Comparison of ENCODE assay signal across 15 cellular contexts in the genomic region with DNA sequence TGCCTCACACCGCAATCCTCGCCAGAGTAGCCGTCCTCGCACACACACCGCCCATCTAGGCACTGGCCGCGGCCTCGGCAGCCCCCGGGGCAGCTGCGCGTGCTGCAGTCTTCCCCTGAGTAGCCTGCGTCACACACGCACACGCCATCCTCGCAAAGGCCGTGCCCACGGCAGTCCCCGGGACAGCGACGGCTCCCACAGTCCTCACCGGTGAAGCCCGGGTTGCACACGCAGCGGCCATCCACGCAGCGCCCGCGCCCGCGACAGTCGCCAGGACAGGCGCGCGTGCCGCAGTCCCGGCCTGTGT. TPM values are rescaled to one million over a fixed set of nuclear protein-coding genes. Genes with fewer than 3 reads are reported as not detected.
DNase-seq lines count a peak whose midpoint lies in the region; ATAC-seq, FAIRE-seq and TF ChIP-seq lines count a peak whose summit lies in the region.
"Had no signal": no experiment of that assay in that cellular context is flagged by ENCODE, and none has a peak within 500 bp of the region (broad histone marks: within the 10 kb centered on the region; RNA-seq: fewer than 3 reads in every experiment).

No MANE protein-coding gene starts in this region.

- TF ChIP-seq POLR2A in IMR-90 (IDR thresholded peaks at IDR 0.05; ENCODE audit: low read depth, low read length) (no peak), esophagus squamous epithelium (IDR thresholded peaks at IDR 0.05) (no peak), GM12892 (IDR thresholded peaks at IDR 0.05; ENCODE audit: low read depth, low read length) (no peak)

- peaks cover 0 to 4% (median 1%) of the 10 kb centered on the region in 3 donors for H3K4me1 Mint-ChIP-seq in CD8-positive, alpha-beta memory T cell
- H3K4me1 Mint-ChIP-seq: activated CD4-positive, alpha-beta memory T cell treated with anti-CD3 and anti-CD28 coated beads, Interleukin-2, amount 10 ng/mL, durations not matched to agents 7 days and 5 days had no signal

- H3K9ac ChIP-seq in IMR-90 (ENCODE audit: low read depth, low read length) (no peak overlapping the region), rectal smooth muscle tissue (ENCODE audit: low read length) (no peak overlapping the region)

- H4K8ac ChIP-seq in IMR-90 (ENCODE audit: low read depth in 2 of 2, low read length in 2 of 2) = no peak overlapping the region

- intact Hi-C loops in IMR-90 (cut with micrococcal nuclease) = no loop called here
- intact Hi-C loops in esophagus squamous epithelium (cut with DNase I) = no loop called here

- no peak for FAIRE-seq in GM12892 (lab: Jason Lieb, UNC)

- DNase-seq in CD8-positive, alpha-beta memory T cell = no peak
- DNase-seq in IMR-90 = no peak
- no peak for DNase-seq in esophagus squamous epithelium (lab: John Stamatoyannopoulos, UW)
- no peak for DNase-seq in central memory CD4-positive, alpha-beta T cell
- DNase-seq in GM12892 (ENCODE audit: insufficient read length) = no peak
- DNase-seq in stimulated activated CD4-positive, alpha-beta T cell treated with anti-CD3 and anti-CD28 coated beads, Interleukin-2, amount 100 ng/mL, for 48 hours = no peak
- DNase-seq: activated CD4-positive, alpha-beta memory T cell treated with anti-CD3 and anti-CD28 coated beads, Interleukin-2, amount 10 ng/mL, durations not matched to agents 7 days and 5 days; activated T-cell treated with anti-CD3 and anti-CD28 coated beads, Interleukin-2, amount 50 U/mL, for 72 hours; foreskin fibroblast; GDM1; naive B cell; NCI-H1930; NCI-H524 treated with DMSO at 0.1 percent for 48 hours had no signal

- ATAC-seq in IMR-90 (ENCODE audit: low read depth) = no peak

- no peak overlapping the region for H2BK15ac ChIP-seq in IMR-90 (ENCODE audit: low read depth, low read length)

- H3K4ac ChIP-seq in IMR-90 (ENCODE audit: low read depth, low read length) = peak overlapping the region; percentile 16; the same call in 1 of the 2 replicates

- no peak overlapping the region for H2BK20ac ChIP-seq in IMR-90 (ENCODE audit: low read depth, low read length)

- H2BK5ac ChIP-seq in IMR-90 (ENCODE audit: low read depth, low read length, poor library complexity, severe bottlenecking) = no peak overlapping the region

- H3K9me1 ChIP-seq in IMR-90 (ENCODE audit: insufficient read depth, low read length) = peaks cover 25% of the 10 kb centered on the region

- dilution Hi-C loops in IMR-90 (cut with HindIII; ENCODE audit: low sequenced_read_pairs, unreplicated experiment) = no loop called here

- no peaks in the 10 kb centered on the region for H3K4me1 ChIP-seq in CD8-positive, alpha-beta memory T cell (ENCODE audit: insufficient read depth, low read length)
- H3K4me1 ChIP-seq in IMR-90 (ENCODE audit: control insufficient read depth, insufficient read depth, low read length) (peaks cover 24% of the 10 kb centered on the region), esophagus squamous epithelium (peaks cover 8 to 43% (median 24%) of the 10 kb centered on the region in 3 donors), rectal smooth muscle tissue (ENCODE audit: control insufficient read depth, insufficient read depth, low read length) (peaks cover 12% of the 10 kb centered on the region)

- in situ Hi-C loops in IMR-90 (cut with MboI; ENCODE audit: low sequenced_read_pairs) = no loop called here

- no peak overlapping the region for H3K4me2 ChIP-seq in IMR-90 (ENCODE audit: low read depth, low read length)

- peaks cover 26% of the 10 kb centered on the region for H3K27me3 ChIP-seq in CD8-positive, alpha-beta memory T cell (ENCODE audit: insufficient read depth, low read length, poor library complexity, severe bottlenecking)
- H3K27me3 ChIP-seq in IMR-90 (ENCODE audit: control insufficient read depth, insufficient read depth, low read length) (peaks cover 40% of the 10 kb centered on the region), esophagus squamous epithelium (peaks cover 0 to 44% (median 8%) of the 10 kb centered on the region in 4 donors), rectal smooth muscle tissue (ENCODE audit: control insufficient read depth, insufficient read depth, low read length) (peaks cover 19% of the 10 kb centered on the region)

- no peaks in the 10 kb centered on the region for H3K9me3 ChIP-seq in CD8-positive, alpha-beta memory T cell (ENCODE audit: low read length)
- no peaks in the 10 kb centered on the region; the same call in 1 of the 2 replicates for H3K9me3 ChIP-seq in IMR-90 (ENCODE audit: control insufficient read depth, insufficient read depth, low read length)
- H3K9me3 ChIP-seq in esophagus squamous epithelium = no peaks in the 10 kb centered on the region

- no peak overlapping the region for H2BK120ac ChIP-seq in IMR-90 (ENCODE audit: low read depth, low read length)

- H3K36me3 ChIP-seq in CD8-positive, alpha-beta memory T cell (ENCODE audit: insufficient read depth, low read length) = no peaks in the 10 kb centered on the region
- no peaks in the 10 kb centered on the region for H3K36me3 ChIP-seq in IMR-90 (ENCODE audit: control insufficient read depth, insufficient read depth, low read length)
- peaks cover 0 to 13% (median 0%) of the 10 kb centered on the region in 3 donors for H3K36me3 ChIP-seq in esophagus squamous epithelium
- H3K36me3 ChIP-seq in rectal smooth muscle tissue (ENCODE audit: control insufficient read depth, insufficient read depth, low read length) = no peaks in the 10 kb centered on the region

- H3K27me3 Mint-ChIP-seq in CD8-positive, alpha-beta memory T cell = peaks cover 44 to 48% of the 10 kb centered on the region in 2 donors

- H3K9me3 Mint-ChIP-seq in CD8-positive, alpha-beta memory T cell = no peaks in the 10 kb centered on the region
- H3K9me3 Mint-ChIP-seq: activated CD4-positive, alpha-beta memory T cell treated with anti-CD3 and anti-CD28 coated beads, Interleukin-2, amount 10 ng/mL, durations not matched to agents 7 days and 5 days; activated T-cell treated with anti-CD3 and anti-CD28 coated beads, Interleukin-2, amount 50 U/mL, for 72 hours had no signal

- no peak overlapping the region for H3K27ac Mint-ChIP-seq in CD8-positive, alpha-beta memory T cell
- H3K27ac Mint-ChIP-seq: activated CD4-positive, alpha-beta memory T cell treated with anti-CD3 and anti-CD28 coated beads, Interleukin-2, amount 10 ng/mL, durations not matched to agents 7 days and 5 days; activated T-cell treated with anti-CD3 and anti-CD28 coated beads, Interleukin-2, amount 50 U/mL, for 72 hours; naive B cell had no signal

- WGBS in IMR-90 (ENCODE audit: extremely low coverage in 2 of 2, insufficient read length in 1 of 2), 2 experiments = 47% methylated on average over 28 of the region's 36 CpGs; no CpG with 5 or more reads in 1 of the 2 experiments
- 47% methylated on average over 16 of the region's 36 CpGs; no CpG with 5 or more reads in 1 of the 2 donors for WGBS in esophagus squamous epithelium, 2 donors

- no peak for TF ChIP-seq CTCF in IMR-90 (conservative IDR thresholded peaks at IDR 0.05; ENCODE audit: low read depth, low read length)
- TF ChIP-seq CTCF in esophagus squamous epithelium (IDR thresholded peaks at IDR 0.05) = no peak

- no peaks in the 10 kb centered on the region for H3K36me3 Mint-ChIP-seq in CD8-positive, alpha-beta memory T cell

- no peak overlapping the region for H3K14ac ChIP-seq in IMR-90 (replicated peaks; ENCODE audit: low read depth, low read length)

- TF ChIP-seq RAD21 in IMR-90 (IDR thresholded peaks at IDR 0.05; ENCODE audit: low read length) = no peak

- peak overlapping the region in 4 of 7 donors; percentile 24 to 44 (median 34) for H3K4me3 Mint-ChIP-seq in CD8-positive, alpha-beta memory T cell
- H3K4me3 Mint-ChIP-seq: activated CD4-positive, alpha-beta memory T cell treated with anti-CD3 and anti-CD28 coated beads, Interleukin-2, amount 10 ng/mL, durations not matched to agents 7 days and 5 days had no signal

- POLR2A ChIA-PET in CD8-positive, alpha-beta memory T cell (lab: Charles Lee) = no interaction called here
- POLR2A ChIA-PET in IMR-90 (lab: Charles Lee; ENCODE audit: unreplicated experiment) = no interaction called here

- H4K20me1 ChIP-seq in IMR-90 (ENCODE audit: insufficient read depth, low read length) = peaks cover 18% of the 10 kb centered on the region

- H4K5ac ChIP-seq in IMR-90 (ENCODE audit: low read depth, low read length) = no peak overlapping the region; the same call in 1 of the 2 replicates

- no peak overlapping the region for H4K91ac ChIP-seq in IMR-90 (ENCODE audit: insufficient read depth, low read depth, low read length)

- H2AK5ac ChIP-seq in IMR-90 (ENCODE audit: low read depth, low read length) = 0 out of 2 replicates have a peak overlapping the region, but pooled peaks have one; percentile 33

- BruUV-seq in IMR-90 (replicated peaks; lab: Mats Ljungman, UMichigan) = no TSS peak

- H3K23ac ChIP-seq in IMR-90 (ENCODE audit: low read depth, low read length) = no peak overlapping the region

- no peak overlapping the region for H2AFZ ChIP-seq in IMR-90 (replicated peaks; ENCODE audit: low read length, poor library complexity)

- CTCF ChIA-PET in CD8-positive, alpha-beta memory T cell (lab: Charles Lee) = no interaction called here
- CTCF ChIA-PET in IMR-90 (lab: Yijun Ruan, JAX) = interaction anchor here (1.4 kb wide), 1 partner anchor 18 kb away, joined by 4 read pairs; no protein-coding TSS in a partner anchor

- H3K56ac ChIP-seq in IMR-90 (ENCODE audit: extremely low read depth, insufficient read depth, low read length) = no peak overlapping the region

- H2AK9ac ChIP-seq in IMR-90 (replicated peaks; ENCODE audit: low read depth, low read length, poor library complexity) = no peak overlapping the region

- H3K18ac ChIP-seq in IMR-90 (ENCODE audit: low read depth, low read length) = no peak overlapping the region; the same call in 1 of the 2 replicates

- no peak overlapping the region for H3K4me3 ChIP-seq in CD8-positive, alpha-beta memory T cell (ENCODE audit: low read length)
- H3K4me3 ChIP-seq in IMR-90 (ENCODE audit: insufficient read depth, low read depth, low read length) (no peak overlapping the region), esophagus squamous epithelium (peak overlapping the region in 3 of 4 donors; percentile 0 to 49 (median 25)), rectal smooth muscle tissue (ENCODE audit: low read length) (peak overlapping the region; percentile 41)

- H3K79me1 ChIP-seq in IMR-90 (ENCODE audit: low read depth in 1 of 2, low read length in 2 of 2) = no peaks in the 10 kb centered on the region

- H3K27ac ChIP-seq in CD8-positive, alpha-beta memory T cell (ENCODE audit: low read depth, low read length) = no peak overlapping the region
- H3K27ac ChIP-seq in IMR-90 (ENCODE audit: insufficient read depth, low read length) (no peak overlapping the region), esophagus squamous epithelium (peak overlapping the region in 2 of 4 donors; percentile 33 to 36), rectal smooth muscle tissue (ENCODE audit: low read depth, low read length) (no peak overlapping the region)

RNA-seq across cellular contexts. Expression of a gene that starts 13.1 kb away (rescaled TPM):
- 1 to 10 TPM; 2.5 to 4.9 TPM for total RNA-seq in CD8-positive, alpha-beta memory T cell
- polyA plus RNA-seq in CD8-positive, alpha-beta memory T cell = not detected
- under 0.01 TPM in 1 of 2 replicates, not detected in the other for total RNA-seq in IMR-90 (2012; rRNA removed)
- polyA plus RNA-seq in IMR-90 (2012; rRNA removed) = 0.05 and 0.42 TPM in 2 replicates
- 0.05 and 0.15 TPM in 2 replicates for polyA plus RNA-seq in IMR-90 (2012; cell fraction: cytosol; rRNA removed)
- 1.1 and 1.4 TPM in 2 replicates for polyA plus RNA-seq in IMR-90 (2012; cell fraction: nucleus; rRNA removed; ENCODE audit: low replicate concordance)
- total RNA-seq in esophagus squamous epithelium = 100 to 1,000 TPM in 1 of 4 donors, 10 to 100 TPM in 3; 10.5 to 102 (median 31.0) TPM
- 5.4 TPM for polyA plus RNA-seq in GM12892 (2012; ENCODE audit: missing spikeins)

RNA-seq across cellular contexts. Expression of a gene that starts 32.0 kb away (rescaled TPM):
- total RNA-seq in CD8-positive, alpha-beta memory T cell = 10 to 100 TPM; 72.5 to 74.4 TPM
- polyA plus RNA-seq in CD8-positive, alpha-beta memory T cell = 20.7 TPM
- 5.3 and 7.9 TPM in 2 replicates for total RNA-seq in IMR-90 (2012; rRNA removed)
- 62.6 and 69.6 TPM in 2 replicates for polyA plus RNA-seq in IMR-90 (2012; rRNA removed)
- 53.8 and 64.7 TPM in 2 replicates for polyA plus RNA-seq in IMR-90 (2012; cell fraction: cytosol; rRNA removed)
- 85.2 and 131 TPM in 2 replicates for polyA plus RNA-seq in IMR-90 (2012; cell fraction: nucleus; rRNA removed; ENCODE audit: low replicate concordance)
- total RNA-seq in esophagus squamous epithelium = 10 to 100 TPM; 27.3 to 45.4 (median 30.0) TPM
- 67.0 TPM for polyA plus RNA-seq in GM12892 (2012; ENCODE audit: missing spikeins)

RNA-seq across cellular contexts. Expression of a gene that starts 34.0 kb away (rescaled TPM):
- total RNA-seq in CD8-positive, alpha-beta memory T cell = 1 to 10 TPM; 6.8 to 8.1 TPM
- 2.3 TPM for polyA plus RNA-seq in CD8-positive, alpha-beta memory T cell
- 5.8 and 5.9 TPM in 2 replicates for total RNA-seq in IMR-90 (2012; rRNA removed)
- polyA plus RNA-seq in IMR-90 (2012; rRNA removed) = 3.4 and 3.6 TPM in 2 replicates
- polyA plus RNA-seq in IMR-90 (2012; cell fraction: cytosol; rRNA removed) = 2.6 and 3.3 TPM in 2 replicates
- polyA plus RNA-seq in IMR-90 (2012; cell fraction: nucleus; rRNA removed; ENCODE audit: low replicate concordance) = 1.2 and 1.6 TPM in 2 replicates
- 10 to 100 TPM in 1 of 4 donors, 1 to 10 TPM in 3; 5.9 to 16.7 (median 6.8) TPM for total RNA-seq in esophagus squamous epithelium
- polyA plus RNA-seq in GM12892 (2012; ENCODE audit: missing spikeins) = 4.5 TPM

RNA-seq across cellular contexts. Expression of a gene that starts 55.7 kb away (rescaled TPM):
- under 1 TPM; 0.35 to 0.55 TPM for total RNA-seq in CD8-positive, alpha-beta memory T cell
- 0.72 TPM for polyA plus RNA-seq in CD8-positive, alpha-beta memory T cell
- total RNA-seq in IMR-90 (2012; rRNA removed) (not detected in 2 replicates), esophagus squamous epithelium (under 1 TPM in 3 of 4 donors, not detected in 1; 0.35 to 0.87 (median 0.57) TPM)
- polyA plus RNA-seq in IMR-90 (2012; rRNA removed) = 0.87 and 0.99 TPM in 2 replicates
- polyA plus RNA-seq in IMR-90 (2012; cell fraction: cytosol; rRNA removed) = 0.55 and 1.3 TPM in 2 replicates
- 3.9 and 5.7 TPM in 2 replicates for polyA plus RNA-seq in IMR-90 (2012; cell fraction: nucleus; rRNA removed; ENCODE audit: low replicate concordance)
- not detected for polyA plus RNA-seq in GM12892 (2012; ENCODE audit: missing spikeins)

RNA-seq across cellular contexts. Expression of a gene that starts 57.8 kb away (rescaled TPM):
- under 1 TPM; 0.37 to 0.40 TPM for total RNA-seq in CD8-positive, alpha-beta memory T cell
- not detected for polyA plus RNA-seq in CD8-positive, alpha-beta memory T cell
- total RNA-seq in IMR-90 (2012; rRNA removed) = not detected in 2 replicates
- polyA plus RNA-seq in IMR-90 (2012; rRNA removed) = 0.03 and 0.10 TPM in 2 replicates
- 0.05 and 0.09 TPM in 2 replicates for polyA plus RNA-seq in IMR-90 (2012; cell fraction: cytosol; rRNA removed)
- 0.68 and 1.3 TPM in 2 replicates for polyA plus RNA-seq in IMR-90 (2012; cell fraction: nucleus; rRNA removed; ENCODE audit: low replicate concordance)
- under 1 TPM in 1 of 4 donors, not detected in 3; 0.22 TPM for total RNA-seq in esophagus squamous epithelium
- not detected for polyA plus RNA-seq in GM12892 (2012; ENCODE audit: missing spikeins)
- total RNA-seq: pulmonary artery endothelial cell had no signal

Comparison
In these comparisons a context has a peak if more than half of its experiments do, and no peak if none do; other contexts are left out.
1. H3K4me3 ChIP-seq: peak in esophagus squamous epithelium (3 of 4) and rectal smooth muscle tissue (single experiment); none in CD8-positive, alpha-beta memory T cell (single experiment) and IMR-90 (single experiment).